2 cellular contexts compared by ENCODE assay signal in the genomic region with DNA sequence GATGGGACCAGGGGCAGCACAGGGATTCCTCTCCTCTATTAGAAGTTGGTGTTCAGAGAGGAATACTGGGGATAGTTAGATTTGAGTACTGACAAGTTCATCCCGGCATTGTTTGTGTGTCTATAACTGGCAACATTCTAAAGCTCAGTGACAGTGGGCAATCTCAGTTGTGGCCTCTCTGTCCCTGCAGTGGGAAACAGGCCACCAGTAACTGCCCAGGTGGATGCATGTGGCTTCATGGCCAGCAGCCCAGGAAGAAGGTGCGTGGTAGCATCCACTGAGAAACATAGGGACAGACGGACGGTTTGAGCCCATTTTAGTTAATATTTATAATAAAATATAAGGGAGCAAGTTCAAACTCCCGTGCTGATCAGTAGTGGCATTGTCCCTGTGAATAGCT.
TF ChIP-seq lines count a peak whose summit lies in the region.

No MANE protein-coding gene starts in this region.

TF ChIP-seq in GM23338, 12 proteins besides CTCF, POLR2A, EP300 and RAD21 (continued from another document):
- no peak for TF ChIP-seq EZH2phosphoT487 (IDR thresholded peaks at IDR 0.05; ENCODE audit: unreplicated experiment)
- TF ChIP-seq, protein P1, sequence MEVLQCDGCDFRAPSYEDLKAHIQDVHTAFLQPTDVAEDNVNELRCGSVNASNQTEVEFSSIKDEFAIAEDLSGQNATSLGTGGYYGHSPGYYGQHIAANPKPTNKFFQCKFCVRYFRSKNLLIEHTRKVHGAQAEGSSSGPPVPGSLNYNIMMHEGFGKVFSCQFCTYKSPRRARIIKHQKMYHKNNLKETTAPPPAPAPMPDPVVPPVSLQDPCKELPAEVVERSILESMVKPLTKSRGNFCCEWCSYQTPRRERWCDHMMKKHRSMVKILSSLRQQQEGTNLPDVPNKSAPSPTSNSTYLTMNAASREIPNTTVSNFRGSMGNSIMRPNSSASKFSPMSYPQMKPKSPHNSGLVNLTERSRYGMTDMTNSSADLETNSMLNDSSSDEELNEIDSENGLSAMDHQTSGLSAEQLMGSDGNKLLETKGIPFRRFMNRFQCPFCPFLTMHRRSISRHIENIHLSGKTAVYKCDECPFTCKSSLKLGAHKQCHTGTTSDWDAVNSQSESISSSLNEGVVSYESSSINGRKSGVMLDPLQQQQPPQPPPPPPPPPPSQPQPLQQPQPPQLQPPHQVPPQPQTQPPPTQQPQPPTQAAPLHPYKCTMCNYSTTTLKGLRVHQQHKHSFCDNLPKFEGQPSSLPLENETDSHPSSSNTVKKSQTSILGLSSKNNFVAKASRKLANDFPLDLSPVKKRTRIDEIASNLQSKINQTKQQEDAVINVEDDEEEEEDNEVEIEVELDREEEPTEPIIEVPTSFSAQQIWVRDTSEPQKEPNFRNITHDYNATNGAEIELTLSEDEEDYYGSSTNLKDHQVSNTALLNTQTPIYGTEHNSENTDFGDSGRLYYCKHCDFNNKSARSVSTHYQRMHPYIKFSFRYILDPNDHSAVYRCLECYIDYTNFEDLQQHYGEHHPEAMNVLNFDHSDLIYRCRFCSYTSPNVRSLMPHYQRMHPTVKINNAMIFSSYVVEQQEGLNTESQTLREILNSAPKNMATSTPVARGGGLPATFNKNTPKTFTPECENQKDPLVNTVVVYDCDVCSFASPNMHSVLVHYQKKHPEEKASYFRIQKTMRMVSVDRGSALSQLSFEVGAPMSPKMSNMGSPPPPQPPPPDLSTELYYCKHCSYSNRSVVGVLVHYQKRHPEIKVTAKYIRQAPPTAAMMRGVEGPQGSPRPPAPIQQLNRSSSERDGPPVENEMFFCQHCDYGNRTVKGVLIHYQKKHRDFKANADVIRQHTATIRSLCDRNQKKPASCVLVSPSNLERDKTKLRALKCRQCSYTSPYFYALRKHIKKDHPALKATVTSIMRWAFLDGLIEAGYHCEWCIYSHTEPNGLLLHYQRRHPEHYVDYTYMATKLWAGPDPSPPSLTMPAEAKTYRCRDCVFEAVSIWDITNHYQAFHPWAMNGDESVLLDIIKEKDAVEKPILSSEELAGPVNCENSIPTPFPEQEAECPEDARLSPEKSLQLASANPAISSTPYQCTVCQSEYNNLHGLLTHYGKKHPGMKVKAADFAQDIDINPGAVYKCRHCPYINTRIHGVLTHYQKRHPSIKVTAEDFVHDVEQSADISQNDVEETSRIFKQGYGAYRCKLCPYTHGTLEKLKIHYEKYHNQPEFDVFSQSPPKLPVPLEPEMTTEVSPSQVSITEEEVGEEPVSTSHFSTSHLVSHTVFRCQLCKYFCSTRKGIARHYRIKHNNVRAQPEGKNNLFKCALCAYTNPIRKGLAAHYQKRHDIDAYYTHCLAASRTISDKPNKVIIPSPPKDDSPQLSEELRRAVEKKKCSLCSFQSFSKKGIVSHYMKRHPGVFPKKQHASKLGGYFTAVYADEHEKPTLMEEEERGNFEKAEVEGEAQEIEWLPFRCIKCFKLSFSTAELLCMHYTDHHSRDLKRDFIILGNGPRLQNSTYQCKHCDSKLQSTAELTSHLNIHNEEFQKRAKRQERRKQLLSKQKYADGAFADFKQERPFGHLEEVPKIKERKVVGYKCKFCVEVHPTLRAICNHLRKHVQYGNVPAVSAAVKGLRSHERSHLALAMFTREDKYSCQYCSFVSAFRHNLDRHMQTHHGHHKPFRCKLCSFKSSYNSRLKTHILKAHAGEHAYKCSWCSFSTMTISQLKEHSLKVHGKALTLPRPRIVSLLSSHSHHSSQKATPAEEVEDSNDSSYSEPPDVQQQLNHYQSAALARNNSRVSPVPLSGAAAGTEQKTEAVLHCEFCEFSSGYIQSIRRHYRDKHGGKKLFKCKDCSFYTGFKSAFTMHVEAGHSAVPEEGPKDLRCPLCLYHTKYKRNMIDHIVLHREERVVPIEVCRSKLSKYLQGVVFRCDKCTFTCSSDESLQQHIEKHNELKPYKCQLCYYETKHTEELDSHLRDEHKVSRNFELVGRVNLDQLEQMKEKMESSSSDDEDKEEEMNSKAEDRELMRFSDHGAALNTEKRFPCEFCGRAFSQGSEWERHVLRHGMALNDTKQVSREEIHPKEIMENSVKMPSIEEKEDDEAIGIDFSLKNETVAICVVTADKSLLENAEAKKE (CRISPR knock-in tag; IDR thresholded peaks at IDR 0.05) = no peak
- no peak for TF ChIP-seq EZH2 (IDR thresholded peaks at IDR 0.05; ENCODE audit: low read depth, unreplicated experiment)
- TF ChIP-seq ZNF331 (CRISPR knock-in tag; IDR thresholded peaks at IDR 0.05; ENCODE audit: low read depth) = no peak
- no peak for TF ChIP-seq POLR2AphosphoS5 (IDR thresholded peaks at IDR 0.05; ENCODE audit: low read depth)
- no peak for TF ChIP-seq JUNB (IDR thresholded peaks at IDR 0.05; ENCODE audit: unreplicated experiment)
- TF ChIP-seq ZNF114 (CRISPR knock-in tag; IDR thresholded peaks at IDR 0.05) = no peak
- TF ChIP-seq NANOG (IDR thresholded peaks at IDR 0.05; ENCODE audit: borderline replicate concordance) = no peak
- TF ChIP-seq, protein P2, sequence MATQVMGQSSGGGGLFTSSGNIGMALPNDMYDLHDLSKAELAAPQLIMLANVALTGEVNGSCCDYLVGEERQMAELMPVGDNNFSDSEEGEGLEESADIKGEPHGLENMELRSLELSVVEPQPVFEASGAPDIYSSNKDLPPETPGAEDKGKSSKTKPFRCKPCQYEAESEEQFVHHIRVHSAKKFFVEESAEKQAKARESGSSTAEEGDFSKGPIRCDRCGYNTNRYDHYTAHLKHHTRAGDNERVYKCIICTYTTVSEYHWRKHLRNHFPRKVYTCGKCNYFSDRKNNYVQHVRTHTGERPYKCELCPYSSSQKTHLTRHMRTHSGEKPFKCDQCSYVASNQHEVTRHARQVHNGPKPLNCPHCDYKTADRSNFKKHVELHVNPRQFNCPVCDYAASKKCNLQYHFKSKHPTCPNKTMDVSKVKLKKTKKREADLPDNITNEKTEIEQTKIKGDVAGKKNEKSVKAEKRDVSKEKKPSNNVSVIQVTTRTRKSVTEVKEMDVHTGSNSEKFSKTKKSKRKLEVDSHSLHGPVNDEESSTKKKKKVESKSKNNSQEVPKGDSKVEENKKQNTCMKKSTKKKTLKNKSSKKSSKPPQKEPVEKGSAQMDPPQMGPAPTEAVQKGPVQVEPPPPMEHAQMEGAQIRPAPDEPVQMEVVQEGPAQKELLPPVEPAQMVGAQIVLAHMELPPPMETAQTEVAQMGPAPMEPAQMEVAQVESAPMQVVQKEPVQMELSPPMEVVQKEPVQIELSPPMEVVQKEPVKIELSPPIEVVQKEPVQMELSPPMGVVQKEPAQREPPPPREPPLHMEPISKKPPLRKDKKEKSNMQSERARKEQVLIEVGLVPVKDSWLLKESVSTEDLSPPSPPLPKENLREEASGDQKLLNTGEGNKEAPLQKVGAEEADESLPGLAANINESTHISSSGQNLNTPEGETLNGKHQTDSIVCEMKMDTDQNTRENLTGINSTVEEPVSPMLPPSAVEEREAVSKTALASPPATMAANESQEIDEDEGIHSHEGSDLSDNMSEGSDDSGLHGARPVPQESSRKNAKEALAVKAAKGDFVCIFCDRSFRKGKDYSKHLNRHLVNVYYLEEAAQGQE (IDR thresholded peaks at IDR 0.05; ENCODE audit: unreplicated experiment) = no peak
- no peak for TF ChIP-seq STAT1 (IDR thresholded peaks at IDR 0.05; ENCODE audit: unreplicated experiment)
- TF ChIP-seq CREB1 (CRISPR knock-in tag; IDR thresholded peaks at IDR 0.05; ENCODE audit: low read depth) = no peak
TF ChIP-seq in GM23338: peak in this region for 0.

TF ChIP-seq in endothelial cell of umbilical vein, 7 proteins besides CTCF, POLR2A, EP300 and RAD21 (continued from another document):
- TF ChIP-seq, protein P3, sequence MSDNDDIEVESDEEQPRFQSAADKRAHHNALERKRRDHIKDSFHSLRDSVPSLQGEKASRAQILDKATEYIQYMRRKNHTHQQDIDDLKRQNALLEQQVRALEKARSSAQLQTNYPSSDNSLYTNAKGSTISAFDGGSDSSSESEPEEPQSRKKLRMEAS (IDR thresholded peaks at IDR 0.05; ENCODE audit: insufficient read depth, insufficient read length) = no peak
- TF ChIP-seq POLR2AphosphoS5 (IDR thresholded peaks at IDR 0.05; ENCODE audit: insufficient read depth, low read depth, low read length) (no peak), JUN (IDR thresholded peaks at IDR 0.05; ENCODE audit: borderline replicate concordance, insufficient read depth, insufficient read length, low read depth) (no peak)
